In genomic region chr10:129075936-129076335, GRCh38 we compare ENCODE assay signal across 27 cellular contexts.
"Had no signal": no experiment of that assay in that cellular context is flagged by ENCODE, and none has a peak within 500 bp of the region (broad histone marks: within the 10 kb centered on the region; RNA-seq: fewer than 3 reads in every experiment).

No MANE protein-coding gene starts in this region.

- ATAC-seq: left colon, mucosa of descending colon, psoas muscle had no signal

- H3K4me1 ChIP-seq: parathyroid adenoma, psoas muscle, right lobe of liver, vagina had no signal

- DNase-seq: hypothalamus; immature natural killer cell; kidney; left colon; left ventricle myocardium inferior; midbrain; mucosa of descending colon; naive thymus-derived CD4-positive, alpha-beta T cell; occipital lobe; psoas muscle; right lobe of liver; stimulated activated CD4-positive, alpha-beta T cell treated with anti-CD3 and anti-CD28 coated beads, Interleukin-1b, Interleukin-23, amount 100 ng/mL, for 48 hours; stimulated activated CD4-positive, alpha-beta T cell treated with anti-CD3 and anti-CD28 coated beads, Interleukin-2, amount 100 ng/mL, for 48 hours; stimulated activated CD4-positive, alpha-beta T cell treated with anti-CD3 and anti-CD28 coated beads, Interleukin-4, amount 100 ng/mL, for 4 hours; stimulated activated naive CD4-positive, alpha-beta T cell; tibial artery; trophoblast cell had no signal

- H3K4me3 ChIP-seq: left ventricle myocardium inferior, mucosa of descending colon, psoas muscle, right lobe of liver, smooth muscle cell, suprapubic skin, thoracic aorta, tibial artery, vagina had no signal

- H3K9ac ChIP-seq: parathyroid adenoma had no signal

- H3K27me3 Mint-ChIP-seq: stimulated activated naive CD8-positive, alpha-beta T cell treated with anti-CD3 and anti-CD28 coated beads, Interleukin-15, Interleukin-2, amounts not matched to agents 100 ng/mL and 50 ng/mL, for 24 hours had no signal

- H3K36me3 ChIP-seq: left ventricle myocardium inferior, neutrophil, right lobe of liver, suprapubic skin, thoracic aorta, tibial artery, vagina had no signal

- H3K36me3 Mint-ChIP-seq: memory B cell had no signal

- H3K9me3 Mint-ChIP-seq: natural killer cell treated with Interleukin-12 subunit alpha and Interleukin-12 subunit beta and Interleukin-15 and Interleukin-18, amount 100 ng/mL, for 72 hours had no signal

- H3K27ac Mint-ChIP-seq: immature natural killer cell; memory B cell; naive thymus-derived CD4-positive, alpha-beta T cell; natural killer cell treated with Interleukin-12 subunit alpha and Interleukin-12 subunit beta and Interleukin-15 and Interleukin-18, amount 100 ng/mL, for 72 hours; stimulated activated naive CD8-positive, alpha-beta T cell treated with anti-CD3 and anti-CD28 coated beads, Interleukin-15, Interleukin-2, amounts not matched to agents 100 ng/mL and 50 ng/mL, for 24 hours had no signal

- H3K27ac ChIP-seq: left ventricle myocardium inferior, neutrophil, parathyroid adenoma, psoas muscle, right lobe of liver, suprapubic skin, thoracic aorta, tibial artery, vagina had no signal

- H3K4me2 ChIP-seq: smooth muscle cell had no signal

- H2AFZ ChIP-seq: parathyroid adenoma had no signal

- H3K4me3 Mint-ChIP-seq: immature natural killer cell; memory B cell; naive thymus-derived CD4-positive, alpha-beta T cell; natural killer cell treated with Interleukin-12 subunit alpha and Interleukin-12 subunit beta and Interleukin-15 and Interleukin-18, amount 100 ng/mL, for 72 hours; neural crest cell; stimulated activated naive CD8-positive, alpha-beta T cell treated with anti-CD3 and anti-CD28 coated beads, Interleukin-15, Interleukin-2, amounts not matched to agents 100 ng/mL and 50 ng/mL, for 24 hours had no signal

- H3K27me3 ChIP-seq: neutrophil, right lobe of liver, suprapubic skin, tibial artery, vagina had no signal

- H3K9me3 ChIP-seq: mucosa of descending colon, neutrophil, right lobe of liver, thoracic aorta, vagina had no signal

- H3K4me1 Mint-ChIP-seq: immature natural killer cell, memory B cell, neural crest cell had no signal
